In genomic region chr20:34578040-34578439, GRCh38 we compare ENCODE assay signal across 22 cellular contexts. TPM values are rescaled to one million over a fixed set of nuclear protein-coding genes. Genes with fewer than 3 reads are reported as not detected.
A peak's percentile ranks its signal among the peaks of the same experiment; 100 is the strongest.
DNase-seq lines count a peak whose midpoint lies in the region; ATAC-seq and TF ChIP-seq lines count a peak whose summit lies in the region.
"Had no signal": no experiment of that assay in that cellular context is flagged by ENCODE, and none has a peak within 500 bp of the region (broad histone marks: within the 10 kb centered on the region; RNA-seq: fewer than 3 reads in every experiment).

No MANE protein-coding gene starts in this region.

- peak overlapping the region; percentile 60 to 76 (median 64) for H3K27ac ChIP-seq in gastrocnemius medialis
- H3K27ac ChIP-seq in colonic mucosa, result no peak overlapping the region
- H3K27ac ChIP-seq: BLaER1, foreskin keratinocyte, SJCRH30, thoracic aorta had no signal

- H3K4me1 ChIP-seq in gastrocnemius medialis, result peaks cover 22 to 25% of the 10 kb centered on the region in 2 donors
- peaks cover 12% of the 10 kb centered on the region for H3K4me1 ChIP-seq in colonic mucosa
- H3K4me1 ChIP-seq: SJCRH30 had no signal

- TF ChIP-seq POLR2A in gastrocnemius medialis (IDR thresholded peaks at IDR 0.05), result no peak

- no peak overlapping the region for H3K9ac ChIP-seq in colonic mucosa (ENCODE audit: low read depth in 2 of 2, low read length in 2 of 2)
- H3K9ac ChIP-seq: BLaER1 had no signal

- in situ Hi-C loops in gastrocnemius medialis (cut with MboI; ENCODE audit: low sequenced_read_pairs in 4 of 4), result loop anchor here (10.0 to 25.0 kb wide), 2 partner anchors 184 to 197 kb away; no protein-coding TSS in a partner anchor

- intact Hi-C loops in gastrocnemius medialis (cut with DNase I; ENCODE audit: low total_unique reads) (no loop called here), colonic mucosa (cut with DNase I) (loop anchor here (5.0 kb wide), 1 partner anchor 189 kb away; no protein-coding TSS in a partner anchor)

- H3K27me3 ChIP-seq in gastrocnemius medialis (no peaks in the 10 kb centered on the region), colonic mucosa (no peaks in the 10 kb centered on the region)
- H3K27me3 ChIP-seq: BLaER1, foreskin keratinocyte, SJCRH30 had no signal

- no peak for TF ChIP-seq CTCF in fibroblast of pulmonary artery (IDR thresholded peaks at IDR 0.05; ENCODE audit: low read length, missing control alignments)
- no peak for TF ChIP-seq CTCF in gastrocnemius medialis (IDR thresholded peaks at IDR 0.05 in 4 of 5, conservative IDR thresholded peaks at IDR 0.05 in 1 of 5)
- TF ChIP-seq CTCF in colonic mucosa (IDR thresholded peaks at IDR 0.05), result no peak

- peaks cover 0 to 17% of the 10 kb centered on the region in 2 donors for H3K36me3 ChIP-seq in gastrocnemius medialis
- no peaks in the 10 kb centered on the region for H3K36me3 ChIP-seq in colonic mucosa
- H3K36me3 ChIP-seq: SJCRH30 had no signal

- no peak overlapping the region for H3K4me3 ChIP-seq in fibroblast of pulmonary artery (replicated peaks; ENCODE audit: low read depth, low read length)
- no peak overlapping the region for H3K4me3 ChIP-seq in gastrocnemius medialis
- H3K4me3 ChIP-seq in colonic mucosa, result no peak overlapping the region
- H3K4me3 ChIP-seq: BLaER1, lung, SJCRH30, thoracic aorta had no signal

- peak; percentile 12 to 32 for ATAC-seq in gastrocnemius medialis
- ATAC-seq: foreskin keratinocyte, natural killer cell had no signal

- H3K9me3 ChIP-seq in gastrocnemius medialis (no peaks in the 10 kb centered on the region), colonic mucosa (no peaks in the 10 kb centered on the region)
- H3K9me3 ChIP-seq: BLaER1, SJCRH30, thoracic aorta had no signal

- DNase-seq in CD1c-positive myeloid dendritic cell (ENCODE audit: extremely low spot score) (peak; percentile 6), NOMO-1 treated with DMSO at 0.1 percent for 48 hours (lab: John Stamatoyannopoulos, UW; ENCODE audit: unreplicated experiment) (peak; percentile 26), fibroblast of pulmonary artery (ENCODE audit: low read depth) (peak; percentile 63), gastrocnemius medialis (peak in 1 of 2 donors; percentile 43), colonic mucosa (no peak), NCI-H345 (lab: John Stamatoyannopoulos, UW) (no peak), GOT3 (lab: John Stamatoyannopoulos, UW) (no peak)
- no peak for DNase-seq in effector CD4-positive, alpha-beta T cell
- DNase-seq: activated naive CD4-positive, alpha-beta T cell treated with anti-CD3 and anti-CD28 coated beads for 36 hours; DMS153; foreskin keratinocyte; HCEC 1CT; natural killer cell; NCI-H1930; NCI-H510A treated with DMSO at 0.1 percent for 48 hours; SJCRH30; stimulated activated CD4-positive, alpha-beta T cell treated with anti-CD3 and anti-CD28 coated beads, Interleukin-2, amount 100 ng/mL, for 24 hours; T-helper 9 cell had no signal

RNA-seq across cellular contexts. Expression of gene MAP1LC3A, which starts 19.5 kb away (rescaled TPM):
- 10 to 100 TPM; 41.5 to 62.7 (median 56.4) TPM for total RNA-seq in gastrocnemius medialis
- total RNA-seq in colonic mucosa, result 10 to 100 TPM; 44.8 to 46.2 TPM
- total RNA-seq: HT1080 had no signal

Comparison
In these comparisons a context has a peak if more than half of its experiments do, and no peak if none do; other contexts are left out.
1. DNase-seq: peak in CD1c-positive myeloid dendritic cell (single experiment), NOMO-1 treated with DMSO at 0.1 percent for 48 hours (single experiment) and fibroblast of pulmonary artery (single experiment); none in effector CD4-positive, alpha-beta T cell (single experiment), colonic mucosa (single experiment), NCI-H345 (single experiment) and GOT3 (single experiment).